In the genomic region with DNA sequence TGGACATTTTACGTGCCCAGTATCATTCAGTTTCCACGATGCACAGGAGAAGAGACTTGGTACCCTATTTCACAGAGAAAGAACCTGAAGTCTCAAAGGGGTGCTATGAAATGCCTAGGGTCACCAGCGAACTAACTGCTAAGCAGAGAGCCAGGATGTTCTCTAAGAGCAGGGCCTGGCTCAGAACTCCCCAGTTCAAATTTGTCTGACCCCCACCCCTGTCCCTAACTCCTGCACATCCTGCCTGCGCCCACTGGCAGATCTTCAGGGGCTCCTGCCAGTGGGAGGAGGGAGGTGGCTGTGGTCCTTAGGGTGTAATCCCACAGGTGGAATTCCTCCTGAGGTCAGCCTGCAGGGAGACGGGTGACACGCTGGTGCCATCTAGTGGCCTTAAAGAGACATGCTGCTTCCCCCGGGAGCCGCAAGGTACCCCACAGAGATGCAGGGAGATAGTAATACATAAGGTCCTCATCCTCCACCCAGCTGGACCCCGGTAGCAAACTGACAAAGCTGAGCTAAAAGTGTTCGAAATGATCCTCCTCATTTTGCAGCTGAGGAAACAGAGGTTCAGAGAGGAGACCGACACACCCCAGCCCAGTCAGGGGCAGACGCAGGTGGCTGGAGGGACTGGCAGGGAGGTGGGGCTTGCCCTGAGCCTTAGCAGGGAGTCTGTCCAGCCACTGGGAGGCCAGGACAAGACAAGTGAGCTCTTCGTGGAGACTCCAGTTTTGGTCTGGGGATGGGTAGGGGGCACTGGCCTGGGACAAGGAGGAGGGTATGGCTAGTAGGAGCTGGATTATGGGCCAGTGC, we compare ENCODE assay signal across 9 cellular contexts. TPM values are rescaled to one million over a fixed set of nuclear protein-coding genes. Genes with fewer than 3 reads are reported as not detected.
DNase-seq lines count a peak whose midpoint lies in the region; ATAC-seq, FAIRE-seq and TF ChIP-seq lines count a peak whose summit lies in the region.
"Had no signal": no experiment of that assay in that cellular context is flagged by ENCODE, and none has a peak within 500 bp of the region (broad histone marks: within the 10 kb centered on the region; RNA-seq: fewer than 3 reads in every experiment).

No MANE protein-coding gene starts in this region.

- H3K4me3 Mint-ChIP-seq in activated naive CD4-positive, alpha-beta T cell treated with anti-CD3 and anti-CD28 coated beads for 36 hours, result no peak overlapping the region

- H3K9ac ChIP-seq in Karpas-422 (ENCODE audit: low read length), result no peak overlapping the region

- no peaks in the 10 kb centered on the region for H3K4me1 Mint-ChIP-seq in activated naive CD4-positive, alpha-beta T cell treated with anti-CD3 and anti-CD28 coated beads for 36 hours (ENCODE audit: low read depth)

- ATAC-seq in pancreas (peak; percentile 81 to 95 (median 90)), HG03135 (IDR thresholded peaks at IDR 0.05; ENCODE audit: unreplicated experiment) (no peak)

- no peak overlapping the region for H3K27ac Mint-ChIP-seq in activated naive CD4-positive, alpha-beta T cell treated with anti-CD3 and anti-CD28 coated beads for 36 hours

- H2AFZ ChIP-seq in Karpas-422 (ENCODE audit: low read length), result no peak overlapping the region

- H3K36me3 Mint-ChIP-seq in activated naive CD4-positive, alpha-beta T cell treated with anti-CD3 and anti-CD28 coated beads for 36 hours (ENCODE audit: low read depth), result no peaks in the 10 kb centered on the region

- no peaks in the 10 kb centered on the region for H3K36me3 ChIP-seq in Karpas-422 (ENCODE audit: insufficient read depth, low read length)
- no peaks in the 10 kb centered on the region for H3K36me3 ChIP-seq in pancreas

- H3K27me3 Mint-ChIP-seq in activated naive CD4-positive, alpha-beta T cell treated with anti-CD3 and anti-CD28 coated beads for 36 hours (ENCODE audit: low read depth), result no peaks in the 10 kb centered on the region

- CTCF ChIA-PET in activated naive CD4-positive, alpha-beta T cell treated with anti-CD3 and anti-CD28 coated beads for 36 hours (lab: Charles Lee), result interaction anchor here (0.6 to 6.7 kb wide), 22 partner anchors 10 to 538 kb away, joined by 3 to 44 read pairs (median 4); partner anchors contain the start of gene RASD2

- H4K20me1 ChIP-seq in Karpas-422 (ENCODE audit: insufficient read depth, low read depth, low read length), result no peaks in the 10 kb centered on the region

- no peaks in the 10 kb centered on the region for H3K27me3 ChIP-seq in Karpas-422 (ENCODE audit: low read length)
- no peaks in the 10 kb centered on the region for H3K27me3 ChIP-seq in pancreas

- H3K9me2 ChIP-seq in Karpas-422 (replicated peaks; ENCODE audit: insufficient read depth, low read length), result no peaks in the 10 kb centered on the region

- WGBS in pancreas, 2 donors, result 22 to 26% methylated on average over 13 of the region's 13 CpGs

- H3K27ac ChIP-seq in Karpas-422 (ENCODE audit: low read length) (no peak overlapping the region), pancreas (no peak overlapping the region)

- intact Hi-C loops in activated naive CD4-positive, alpha-beta T cell treated with anti-CD3 and anti-CD28 coated beads for 36 hours (cut with micrococcal nuclease), result loop anchor here (1.0 to 5.0 kb wide), 2 partner anchors 151 to 233 kb away; no protein-coding TSS in a partner anchor
- intact Hi-C loops in pancreas (cut with DNase I), result loop anchor here in 2 of 3 donors (5.0 to 10.0 kb wide), 3 partner anchors 151 to 236 kb away; no protein-coding TSS in a partner anchor

- TF ChIP-seq CTCF in pancreas (IDR thresholded peaks at IDR 0.05), result peak; percentile 77 to 92 (median 88)

- peak; percentile 52 for DNase-seq in DMS153 (lab: John Stamatoyannopoulos, UW)
- peak; percentile 83 for DNase-seq in Karpas-422
- DNase-seq in SHP77 (lab: John Stamatoyannopoulos, UW), result peak; percentile 49 to 64
- peak; percentile 55 for DNase-seq in activated naive CD4-positive, alpha-beta T cell treated with anti-CD3 and anti-CD28 coated beads for 36 hours
- DNase-seq in glomerular visceral epithelial cell (ENCODE audit: extremely low spot score), result peak; percentile 75
- DNase-seq in pancreas, result peak in 4 of 6 donors; percentile 45 to 73 (median 54)
- peak; percentile 88 for DNase-seq in urothelium cell line (ENCODE audit: low spot score)

- H3K79me2 ChIP-seq in Karpas-422 (ENCODE audit: low read length), result no peaks in the 10 kb centered on the region

- no peak overlapping the region for H3K4me3 ChIP-seq in Karpas-422 (ENCODE audit: low read length)
- H3K4me3 ChIP-seq in pancreas, result no peak overlapping the region

- no peaks in the 10 kb centered on the region for H3K4me1 ChIP-seq in Karpas-422 (ENCODE audit: low read length)
- no peaks in the 10 kb centered on the region for H3K4me1 ChIP-seq in pancreas

- H3K9me3 ChIP-seq in Karpas-422 (ENCODE audit: low read length) (no peaks in the 10 kb centered on the region), pancreas (no peaks in the 10 kb centered on the region)

- FAIRE-seq in pancreas (lab: Jason Lieb, UNC) (no peak), urothelium cell line (lab: Jason Lieb, UNC) (peak; percentile 93)

- no peaks in the 10 kb centered on the region for H3K9me3 Mint-ChIP-seq in activated naive CD4-positive, alpha-beta T cell treated with anti-CD3 and anti-CD28 coated beads for 36 hours

- H3K4me2 ChIP-seq in Karpas-422 (ENCODE audit: low read depth, low read length, poor library complexity, severe bottlenecking), result no peak overlapping the region

RNA-seq across cellular contexts. Expression of gene MB, which starts 34.1 kb away (rescaled TPM):
- total RNA-seq in Karpas-422 (2014; rRNA removed; shearing (Covaris generic); ENCODE audit: low replicate concordance), result not detected in 2 replicates
- total RNA-seq in activated naive CD4-positive, alpha-beta T cell treated with anti-CD3 and anti-CD28 coated beads for 36 hours, result not detected
- total RNA-seq in pancreas, result 1 to 10 TPM in 1 of 6 donors, under 1 TPM in 3, not detected in 2; 0.46 to 6.6 (median 0.70) TPM
- polyA plus RNA-seq in pancreas, result 1 to 10 TPM; 1.5 to 5.4 TPM

RNA-seq across cellular contexts. Expression of gene RASD2, which starts 42.4 kb away (rescaled TPM):
- not detected in 2 replicates for total RNA-seq in Karpas-422 (2014; rRNA removed; shearing (Covaris generic); ENCODE audit: low replicate concordance)
- total RNA-seq in activated naive CD4-positive, alpha-beta T cell treated with anti-CD3 and anti-CD28 coated beads for 36 hours, result not detected
- total RNA-seq in pancreas, result 1 to 10 TPM in 1 of 6 donors, under 1 TPM in 5; 0.28 to 1.1 (median 0.54) TPM
- 1 to 10 TPM in 1 of 2 donors, under 1 TPM in 1; 0.57 to 1.4 TPM for polyA plus RNA-seq in pancreas
- total RNA-seq: T-helper 1 cell treated with Interleukin-12 subunit alpha and Interleukin-12 subunit beta and Interleukin-4 antibody, amounts not matched to agents 30 ng/mL and 1 ng/mL, for 36 hours had no signal
